ENCODE assay signal across 1 cellular context in the genomic region with DNA sequence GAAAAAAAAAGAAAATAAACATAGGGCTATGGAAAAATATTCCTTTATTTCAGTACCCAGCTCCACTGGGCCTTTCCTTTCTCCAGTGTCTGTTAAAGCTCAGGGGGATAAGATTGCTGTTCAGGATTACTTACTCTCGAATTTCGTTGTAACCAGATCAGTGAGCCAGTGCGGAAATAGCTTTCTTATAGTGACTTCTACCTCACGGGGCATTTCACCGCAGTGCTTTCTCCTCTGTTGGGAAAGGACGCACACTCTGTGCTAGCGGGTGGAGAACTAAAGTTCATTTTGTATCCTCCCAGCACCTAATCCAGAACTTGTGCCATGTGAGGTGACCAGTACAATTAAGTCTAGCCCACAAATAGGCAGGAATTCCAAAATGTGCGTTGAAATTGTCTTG.
TF ChIP-seq lines count a peak whose summit lies in the region.

No MANE protein-coding gene starts in this region.

TF ChIP-seq in GM23338, 12 proteins besides CTCF, POLR2A, EP300 and RAD21 (continued from another document):
- TF ChIP-seq, protein P1, sequence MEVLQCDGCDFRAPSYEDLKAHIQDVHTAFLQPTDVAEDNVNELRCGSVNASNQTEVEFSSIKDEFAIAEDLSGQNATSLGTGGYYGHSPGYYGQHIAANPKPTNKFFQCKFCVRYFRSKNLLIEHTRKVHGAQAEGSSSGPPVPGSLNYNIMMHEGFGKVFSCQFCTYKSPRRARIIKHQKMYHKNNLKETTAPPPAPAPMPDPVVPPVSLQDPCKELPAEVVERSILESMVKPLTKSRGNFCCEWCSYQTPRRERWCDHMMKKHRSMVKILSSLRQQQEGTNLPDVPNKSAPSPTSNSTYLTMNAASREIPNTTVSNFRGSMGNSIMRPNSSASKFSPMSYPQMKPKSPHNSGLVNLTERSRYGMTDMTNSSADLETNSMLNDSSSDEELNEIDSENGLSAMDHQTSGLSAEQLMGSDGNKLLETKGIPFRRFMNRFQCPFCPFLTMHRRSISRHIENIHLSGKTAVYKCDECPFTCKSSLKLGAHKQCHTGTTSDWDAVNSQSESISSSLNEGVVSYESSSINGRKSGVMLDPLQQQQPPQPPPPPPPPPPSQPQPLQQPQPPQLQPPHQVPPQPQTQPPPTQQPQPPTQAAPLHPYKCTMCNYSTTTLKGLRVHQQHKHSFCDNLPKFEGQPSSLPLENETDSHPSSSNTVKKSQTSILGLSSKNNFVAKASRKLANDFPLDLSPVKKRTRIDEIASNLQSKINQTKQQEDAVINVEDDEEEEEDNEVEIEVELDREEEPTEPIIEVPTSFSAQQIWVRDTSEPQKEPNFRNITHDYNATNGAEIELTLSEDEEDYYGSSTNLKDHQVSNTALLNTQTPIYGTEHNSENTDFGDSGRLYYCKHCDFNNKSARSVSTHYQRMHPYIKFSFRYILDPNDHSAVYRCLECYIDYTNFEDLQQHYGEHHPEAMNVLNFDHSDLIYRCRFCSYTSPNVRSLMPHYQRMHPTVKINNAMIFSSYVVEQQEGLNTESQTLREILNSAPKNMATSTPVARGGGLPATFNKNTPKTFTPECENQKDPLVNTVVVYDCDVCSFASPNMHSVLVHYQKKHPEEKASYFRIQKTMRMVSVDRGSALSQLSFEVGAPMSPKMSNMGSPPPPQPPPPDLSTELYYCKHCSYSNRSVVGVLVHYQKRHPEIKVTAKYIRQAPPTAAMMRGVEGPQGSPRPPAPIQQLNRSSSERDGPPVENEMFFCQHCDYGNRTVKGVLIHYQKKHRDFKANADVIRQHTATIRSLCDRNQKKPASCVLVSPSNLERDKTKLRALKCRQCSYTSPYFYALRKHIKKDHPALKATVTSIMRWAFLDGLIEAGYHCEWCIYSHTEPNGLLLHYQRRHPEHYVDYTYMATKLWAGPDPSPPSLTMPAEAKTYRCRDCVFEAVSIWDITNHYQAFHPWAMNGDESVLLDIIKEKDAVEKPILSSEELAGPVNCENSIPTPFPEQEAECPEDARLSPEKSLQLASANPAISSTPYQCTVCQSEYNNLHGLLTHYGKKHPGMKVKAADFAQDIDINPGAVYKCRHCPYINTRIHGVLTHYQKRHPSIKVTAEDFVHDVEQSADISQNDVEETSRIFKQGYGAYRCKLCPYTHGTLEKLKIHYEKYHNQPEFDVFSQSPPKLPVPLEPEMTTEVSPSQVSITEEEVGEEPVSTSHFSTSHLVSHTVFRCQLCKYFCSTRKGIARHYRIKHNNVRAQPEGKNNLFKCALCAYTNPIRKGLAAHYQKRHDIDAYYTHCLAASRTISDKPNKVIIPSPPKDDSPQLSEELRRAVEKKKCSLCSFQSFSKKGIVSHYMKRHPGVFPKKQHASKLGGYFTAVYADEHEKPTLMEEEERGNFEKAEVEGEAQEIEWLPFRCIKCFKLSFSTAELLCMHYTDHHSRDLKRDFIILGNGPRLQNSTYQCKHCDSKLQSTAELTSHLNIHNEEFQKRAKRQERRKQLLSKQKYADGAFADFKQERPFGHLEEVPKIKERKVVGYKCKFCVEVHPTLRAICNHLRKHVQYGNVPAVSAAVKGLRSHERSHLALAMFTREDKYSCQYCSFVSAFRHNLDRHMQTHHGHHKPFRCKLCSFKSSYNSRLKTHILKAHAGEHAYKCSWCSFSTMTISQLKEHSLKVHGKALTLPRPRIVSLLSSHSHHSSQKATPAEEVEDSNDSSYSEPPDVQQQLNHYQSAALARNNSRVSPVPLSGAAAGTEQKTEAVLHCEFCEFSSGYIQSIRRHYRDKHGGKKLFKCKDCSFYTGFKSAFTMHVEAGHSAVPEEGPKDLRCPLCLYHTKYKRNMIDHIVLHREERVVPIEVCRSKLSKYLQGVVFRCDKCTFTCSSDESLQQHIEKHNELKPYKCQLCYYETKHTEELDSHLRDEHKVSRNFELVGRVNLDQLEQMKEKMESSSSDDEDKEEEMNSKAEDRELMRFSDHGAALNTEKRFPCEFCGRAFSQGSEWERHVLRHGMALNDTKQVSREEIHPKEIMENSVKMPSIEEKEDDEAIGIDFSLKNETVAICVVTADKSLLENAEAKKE (CRISPR knock-in tag; IDR thresholded peaks at IDR 0.05) = no peak
- TF ChIP-seq, protein P2, sequence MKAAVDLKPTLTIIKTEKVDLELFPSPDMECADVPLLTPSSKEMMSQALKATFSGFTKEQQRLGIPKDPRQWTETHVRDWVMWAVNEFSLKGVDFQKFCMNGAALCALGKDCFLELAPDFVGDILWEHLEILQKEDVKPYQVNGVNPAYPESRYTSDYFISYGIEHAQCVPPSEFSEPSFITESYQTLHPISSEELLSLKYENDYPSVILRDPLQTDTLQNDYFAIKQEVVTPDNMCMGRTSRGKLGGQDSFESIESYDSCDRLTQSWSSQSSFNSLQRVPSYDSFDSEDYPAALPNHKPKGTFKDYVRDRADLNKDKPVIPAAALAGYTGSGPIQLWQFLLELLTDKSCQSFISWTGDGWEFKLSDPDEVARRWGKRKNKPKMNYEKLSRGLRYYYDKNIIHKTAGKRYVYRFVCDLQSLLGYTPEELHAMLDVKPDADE (IDR thresholded peaks at IDR 0.05) = no peak
- TF ChIP-seq, protein P3, sequence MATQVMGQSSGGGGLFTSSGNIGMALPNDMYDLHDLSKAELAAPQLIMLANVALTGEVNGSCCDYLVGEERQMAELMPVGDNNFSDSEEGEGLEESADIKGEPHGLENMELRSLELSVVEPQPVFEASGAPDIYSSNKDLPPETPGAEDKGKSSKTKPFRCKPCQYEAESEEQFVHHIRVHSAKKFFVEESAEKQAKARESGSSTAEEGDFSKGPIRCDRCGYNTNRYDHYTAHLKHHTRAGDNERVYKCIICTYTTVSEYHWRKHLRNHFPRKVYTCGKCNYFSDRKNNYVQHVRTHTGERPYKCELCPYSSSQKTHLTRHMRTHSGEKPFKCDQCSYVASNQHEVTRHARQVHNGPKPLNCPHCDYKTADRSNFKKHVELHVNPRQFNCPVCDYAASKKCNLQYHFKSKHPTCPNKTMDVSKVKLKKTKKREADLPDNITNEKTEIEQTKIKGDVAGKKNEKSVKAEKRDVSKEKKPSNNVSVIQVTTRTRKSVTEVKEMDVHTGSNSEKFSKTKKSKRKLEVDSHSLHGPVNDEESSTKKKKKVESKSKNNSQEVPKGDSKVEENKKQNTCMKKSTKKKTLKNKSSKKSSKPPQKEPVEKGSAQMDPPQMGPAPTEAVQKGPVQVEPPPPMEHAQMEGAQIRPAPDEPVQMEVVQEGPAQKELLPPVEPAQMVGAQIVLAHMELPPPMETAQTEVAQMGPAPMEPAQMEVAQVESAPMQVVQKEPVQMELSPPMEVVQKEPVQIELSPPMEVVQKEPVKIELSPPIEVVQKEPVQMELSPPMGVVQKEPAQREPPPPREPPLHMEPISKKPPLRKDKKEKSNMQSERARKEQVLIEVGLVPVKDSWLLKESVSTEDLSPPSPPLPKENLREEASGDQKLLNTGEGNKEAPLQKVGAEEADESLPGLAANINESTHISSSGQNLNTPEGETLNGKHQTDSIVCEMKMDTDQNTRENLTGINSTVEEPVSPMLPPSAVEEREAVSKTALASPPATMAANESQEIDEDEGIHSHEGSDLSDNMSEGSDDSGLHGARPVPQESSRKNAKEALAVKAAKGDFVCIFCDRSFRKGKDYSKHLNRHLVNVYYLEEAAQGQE (IDR thresholded peaks at IDR 0.05; ENCODE audit: unreplicated experiment) = no peak
